In genomic region chr7:115125312-115125711, GRCh38 we compare ENCODE assay signal across 24 cellular contexts.
DNase-seq lines count a peak whose midpoint lies in the region; ATAC-seq and TF ChIP-seq lines count a peak whose summit lies in the region.
"Had no signal": no experiment of that assay in that cellular context is flagged by ENCODE, and none has a peak within 500 bp of the region (broad histone marks: within the 10 kb centered on the region; RNA-seq: fewer than 3 reads in every experiment).

No MANE protein-coding gene starts in this region.

- H3K4me2 ChIP-seq in mesendoderm (ENCODE audit: low read length), result no peak overlapping the region
- H3K4me2 ChIP-seq: A549; BLaER1 treated with 17β-estradiol and CSF1 and Interleukin-3, amounts not matched to agents 10 nM and 100 nM had no signal

- H3K23ac ChIP-seq in mesendoderm (ENCODE audit: low read length), result no peak overlapping the region

- intact Hi-C loops in Right ventricle myocardium inferior (cut with DNase I) (no loop called here), right cardiac atrium (cut with DNase I) (no loop called here), heart left ventricle (cut with DNase I) (no loop called here), left ventricle myocardium inferior (cut with micrococcal nuclease) (no loop called here)

- peak overlapping the region; percentile 38 for H2AK5ac ChIP-seq in mesendoderm (ENCODE audit: low read length)

- no peak for TF ChIP-seq POLR2A in heart left ventricle (IDR thresholded peaks at IDR 0.05)

- no peak overlapping the region for H4K5ac ChIP-seq in mesendoderm (ENCODE audit: low read length)

- H3K27ac ChIP-seq in right cardiac atrium (ENCODE audit: low read length) (no peak overlapping the region), heart left ventricle (no peak overlapping the region), left ventricle myocardium inferior (replicated peaks) (no peak overlapping the region), mesendoderm (ENCODE audit: low read depth, low read length) (no peak overlapping the region)
- H3K27ac ChIP-seq: 22Rv1; A549; BLaER1 treated with 17β-estradiol and CSF1 and Interleukin-3, amounts not matched to agents 10 nM and 100 nM; C4-2B had no signal

- H3K36me3 ChIP-seq in heart left ventricle, result no peaks in the 10 kb centered on the region
- H3K36me3 ChIP-seq in left ventricle myocardium inferior, result no peaks in the 10 kb centered on the region
- no peaks in the 10 kb centered on the region for H3K36me3 ChIP-seq in mesendoderm (ENCODE audit: control insufficient read depth, insufficient read depth, low read length)
- H3K36me3 ChIP-seq: BLaER1 treated with 17β-estradiol and CSF1 and Interleukin-3, amounts not matched to agents 10 nM and 100 nM had no signal

- H2BK120ac ChIP-seq in mesendoderm (ENCODE audit: low read depth, low read length), result no peak overlapping the region

- H4K8ac ChIP-seq in mesendoderm (ENCODE audit: low read depth, low read length), result no peak overlapping the region

- no peak for DNase-seq in Right ventricle myocardium inferior (ENCODE audit: missing footprints)
- no peak for DNase-seq in right cardiac atrium
- DNase-seq in heart left ventricle, result peak in 1 of 5 donors; percentile 26
- no peak for DNase-seq in left ventricle myocardium inferior
- DNase-seq in M059J (ENCODE audit: low read depth), result peak; percentile 1
- no peak for DNase-seq in mesendoderm
- no peak for DNase-seq in D341Med (ENCODE audit: low spot score)
- DNase-seq: AML-193; Caco-2; Calu3; CD4-positive, alpha-beta T cell; CD8-positive, alpha-beta T cell; DMS 273 treated with DMSO at 0.1 percent for 48 hours; DMS153; DMS79; DND-41; EL; GDM1 had no signal

- no peak overlapping the region for H3K4ac ChIP-seq in mesendoderm (ENCODE audit: low read depth, low read length)

- H3K18ac ChIP-seq in mesendoderm (ENCODE audit: low read length), result no peak overlapping the region

- no peaks in the 10 kb centered on the region for H3K79me1 ChIP-seq in mesendoderm (ENCODE audit: low read length)

- no peak overlapping the region for H3K9ac ChIP-seq in mesendoderm (ENCODE audit: low read length)
- H3K9ac ChIP-seq: BLaER1 treated with 17β-estradiol and CSF1 and Interleukin-3, amounts not matched to agents 10 nM and 100 nM had no signal

- no peak overlapping the region for H3K56ac ChIP-seq in mesendoderm (ENCODE audit: low read length)

- H3K4me3 ChIP-seq in right cardiac atrium (ENCODE audit: low read length), result no peak overlapping the region
- no peak overlapping the region for H3K4me3 ChIP-seq in heart left ventricle
- H3K4me3 ChIP-seq in left ventricle myocardium inferior, result no peak overlapping the region
- H3K4me3 ChIP-seq in mesendoderm (ENCODE audit: low read length), result no peak overlapping the region
- H3K4me3 ChIP-seq: A549; BLaER1 treated with 17β-estradiol and CSF1 and Interleukin-3, amounts not matched to agents 10 nM and 100 nM; GM12878 had no signal

- H3K4me1 ChIP-seq in right cardiac atrium (ENCODE audit: control insufficient read depth, insufficient read depth, low read length), result no peaks in the 10 kb centered on the region
- peaks cover 0 to 19% (median 6%) of the 10 kb centered on the region in 12 donors for H3K4me1 ChIP-seq in heart left ventricle
- H3K4me1 ChIP-seq in left ventricle myocardium inferior, result peaks cover 23% of the 10 kb centered on the region
- no peaks in the 10 kb centered on the region for H3K4me1 ChIP-seq in mesendoderm (ENCODE audit: control insufficient read depth, low read depth, low read length)
- H3K4me1 ChIP-seq: A549; BLaER1 treated with 17β-estradiol and CSF1 and Interleukin-3, amounts not matched to agents 10 nM and 100 nM; Caco-2 had no signal

- no peak overlapping the region for H2BK15ac ChIP-seq in mesendoderm (replicated peaks; ENCODE audit: low read depth)

- WGBS in right cardiac atrium, result 75% methylated on average over 3 of the region's 3 CpGs
- WGBS in heart left ventricle, 4 donors, result 64 to 73% (median 67%) methylated on average over 3 of the region's 3 CpGs
- no CpG with 5 or more reads among the region's 3 CpGs for WGBS in mesendoderm (ENCODE audit: extremely low coverage, insufficient coverage, low lambda C conversion rate)

- H3K27me3 ChIP-seq in right cardiac atrium (ENCODE audit: control insufficient read depth, insufficient read depth), result no peaks in the 10 kb centered on the region
- no peaks in the 10 kb centered on the region for H3K27me3 ChIP-seq in heart left ventricle
- H3K27me3 ChIP-seq in left ventricle myocardium inferior (ENCODE audit: low read depth), result no peaks in the 10 kb centered on the region
- no peaks in the 10 kb centered on the region for H3K27me3 ChIP-seq in mesendoderm (ENCODE audit: insufficient read depth, low read length, poor library complexity)
- H3K27me3 ChIP-seq: BLaER1 treated with 17β-estradiol and CSF1 and Interleukin-3, amounts not matched to agents 10 nM and 100 nM had no signal

- no peak for TF ChIP-seq CTCF in heart left ventricle (IDR thresholded peaks at IDR 0.05)
- no peak for TF ChIP-seq CTCF in left ventricle myocardium inferior (IDR thresholded peaks at IDR 0.05; ENCODE audit: borderline replicate concordance)

- H3K79me2 ChIP-seq in mesendoderm (ENCODE audit: control insufficient read depth, insufficient read depth, low read length), result no peaks in the 10 kb centered on the region

- H3K9me3 ChIP-seq in right cardiac atrium (ENCODE audit: control insufficient read depth, low read length), result no peaks in the 10 kb centered on the region
- no peaks in the 10 kb centered on the region for H3K9me3 ChIP-seq in heart left ventricle
- no peaks in the 10 kb centered on the region for H3K9me3 ChIP-seq in left ventricle myocardium inferior (replicated peaks)
- H3K9me3 ChIP-seq: A549, Caco-2 had no signal

- peak overlapping the region; percentile 40 for H2BK5ac ChIP-seq in mesendoderm (ENCODE audit: low read length)

- ATAC-seq in Right ventricle myocardium inferior, result peak; percentile 39
- no peak for ATAC-seq in right cardiac atrium
- ATAC-seq in heart left ventricle, result peak in 3 of 4 donors; percentile 55 to 83 (median 83)
- no peak for ATAC-seq in HG03097 (IDR thresholded peaks at IDR 0.05; ENCODE audit: low FRiP score, unreplicated experiment)
- ATAC-seq: A549; CD8-positive, alpha-beta T cell; GM12878 had no signal

Comparison
In these comparisons a context has a peak if more than half of its experiments do, and no peak if none do; other contexts are left out.
1. ATAC-seq: peak in Right ventricle myocardium inferior (single experiment) and heart left ventricle (3 of 4); none in right cardiac atrium (0 of 2) and HG03097 (single experiment).